1 cellular context compared by ENCODE assay signal in genomic region chr20:35146922-35147574, GRCh38.
TF ChIP-seq lines count a peak whose summit lies in the region.

Gene EDEM2 (minus strand): TSS chr20:35147336. CDS start chr20:35147258, 78 bp downstream.

TF ChIP-seq in HepG2, 621 proteins besides CTCF, POLR2A, EP300 and RAD21 (continued from another document and continues in another):
- TF ChIP-seq ZNF790 (CRISPR knock-in tag; IDR thresholded peaks at IDR 0.05; ENCODE audit: borderline replicate concordance) = peak; percentile 19; the same call in 1 of the 2 replicates
- TF ChIP-seq MNT (IDR thresholded peaks at IDR 0.05) = peak; percentile 60
- TF ChIP-seq STAT6 (CRISPR knock-in tag; IDR thresholded peaks at IDR 0.05; ENCODE audit: borderline replicate concordance) = peak; percentile 65; the same call in 1 of the 2 replicates
- TF ChIP-seq ZNF329 (CRISPR knock-in tag; IDR thresholded peaks at IDR 0.05; ENCODE audit: low read depth) = peak; percentile 54; the same call in 1 of the 2 replicates
- 0 out of 2 replicates have a peak, but pooled peaks have one; percentile 49 for TF ChIP-seq ZFYVE20 (CRISPR knock-in tag; IDR thresholded peaks at IDR 0.05; ENCODE audit: borderline replicate concordance, low read depth)
- TF ChIP-seq JUND (CRISPR knock-in tag; IDR thresholded peaks at IDR 0.05) = peak; percentile 74
- TF ChIP-seq ZBTB25 (CRISPR knock-in tag; IDR thresholded peaks at IDR 0.05) = peak; percentile 29
- 0 out of 2 replicates have a peak, but pooled peaks have one; percentile 54 for TF ChIP-seq ZBTB49 (CRISPR knock-in tag; IDR thresholded peaks at IDR 0.05; ENCODE audit: borderline replicate concordance)
- peak; percentile 95; the same call in 1 of the 2 replicates for TF ChIP-seq ZNF547 (CRISPR knock-in tag; IDR thresholded peaks at IDR 0.05)
- peak; percentile 32 to 62 for TF ChIP-seq MAFK (conservative IDR thresholded peaks at IDR 0.05 in 1 of 2, IDR thresholded peaks at IDR 0.05 in 1 of 2; ENCODE audit: low read length in 2 of 2)
- TF ChIP-seq ZNF337 (CRISPR knock-in tag; IDR thresholded peaks at IDR 0.05; ENCODE audit: borderline replicate concordance, low read depth) = no peak; the same call in 1 of the 2 replicates
- no peak; the same call in 1 of the 2 replicates for TF ChIP-seq TMF1 (CRISPR knock-in tag; IDR thresholded peaks at IDR 0.05; ENCODE audit: low read depth)
- peak; percentile 92 for TF ChIP-seq ZHX1 (CRISPR knock-in tag; IDR thresholded peaks at IDR 0.05; ENCODE audit: low read depth)
- no peak; the same call in 1 of the 2 replicates for TF ChIP-seq NKX3-1 (CRISPR knock-in tag; IDR thresholded peaks at IDR 0.05)
- no peak; the same call in 1 of the 2 replicates for TF ChIP-seq KLF11 (CRISPR knock-in tag; IDR thresholded peaks at IDR 0.05)
- TF ChIP-seq ZNF616 (CRISPR knock-in tag; IDR thresholded peaks at IDR 0.05; ENCODE audit: low read depth) = peak; percentile 76
- TF ChIP-seq PLRG1 (conservative IDR thresholded peaks at IDR 0.05) = no peak
- TF ChIP-seq CREB3 (CRISPR knock-in tag; IDR thresholded peaks at IDR 0.05) = no peak
- peak; percentile 56 for TF ChIP-seq ZNF121 (CRISPR knock-in tag; IDR thresholded peaks at IDR 0.05)
- TF ChIP-seq MED1 (CRISPR knock-in tag; IDR thresholded peaks at IDR 0.05) = peak; percentile 84
- TF ChIP-seq MXD4 (CRISPR knock-in tag; IDR thresholded peaks at IDR 0.05) = peak; percentile 87
- peak; percentile 83; the same call in 1 of the 2 replicates for TF ChIP-seq MTF2 (CRISPR knock-in tag; IDR thresholded peaks at IDR 0.05; ENCODE audit: borderline replicate concordance)
- TF ChIP-seq TEAD2 (CRISPR knock-in tag; IDR thresholded peaks at IDR 0.05) = no peak
- TF ChIP-seq ZNF777 (CRISPR knock-in tag; IDR thresholded peaks at IDR 0.05) = peak; percentile 85
- 0 out of 2 replicates have a peak, but pooled peaks have one; percentile 61 for TF ChIP-seq ZBTB2 (CRISPR knock-in tag; IDR thresholded peaks at IDR 0.05; ENCODE audit: low read depth)
- TF ChIP-seq RBM39 (IDR thresholded peaks at IDR 0.05; ENCODE audit: low read depth, low read length, poor library complexity, severe bottlenecking) = peak; percentile 91
- no peak for TF ChIP-seq PRDM15 (CRISPR knock-in tag; IDR thresholded peaks at IDR 0.05)
- TF ChIP-seq ZNF468 (CRISPR knock-in tag; IDR thresholded peaks at IDR 0.05) = no peak
- TF ChIP-seq MED13 (CRISPR knock-in tag; IDR thresholded peaks at IDR 0.05) = no peak; the same call in 1 of the 2 replicates
- peak in 1 of 2 experiments; percentile 40; a peak in 1 of 4 replicates for TF ChIP-seq REST (IDR thresholded peaks at IDR 0.05; ENCODE audit: borderline replicate concordance in 1 of 2, low read depth in 1 of 2, low read length in 2 of 2)
- peak; percentile 84; the same call in 1 of the 2 replicates for TF ChIP-seq GATA4 (IDR thresholded peaks at IDR 0.05; ENCODE audit: borderline replicate concordance, low read depth)
- peak; percentile 26; the same call in 1 of the 2 replicates for TF ChIP-seq ZNF44 (CRISPR knock-in tag; IDR thresholded peaks at IDR 0.05)
- TF ChIP-seq STAG1 (CRISPR knock-in tag; IDR thresholded peaks at IDR 0.05) = peak; percentile 57
- TF ChIP-seq ZNF550 (CRISPR knock-in tag; IDR thresholded peaks at IDR 0.05; ENCODE audit: borderline replicate concordance) = peak; percentile 93; the same call in 1 of the 2 replicates
- no peak for TF ChIP-seq MBD4 (IDR thresholded peaks at IDR 0.05; ENCODE audit: borderline replicate concordance, low read length)
- TF ChIP-seq GABPB1 (CRISPR knock-in tag; IDR thresholded peaks at IDR 0.05) = peak; percentile 96
- TF ChIP-seq ZNF207 (IDR thresholded peaks at IDR 0.05; ENCODE audit: borderline replicate concordance) = no peak
